ENCODE assay signal across 12 cellular contexts in the genomic region with DNA sequence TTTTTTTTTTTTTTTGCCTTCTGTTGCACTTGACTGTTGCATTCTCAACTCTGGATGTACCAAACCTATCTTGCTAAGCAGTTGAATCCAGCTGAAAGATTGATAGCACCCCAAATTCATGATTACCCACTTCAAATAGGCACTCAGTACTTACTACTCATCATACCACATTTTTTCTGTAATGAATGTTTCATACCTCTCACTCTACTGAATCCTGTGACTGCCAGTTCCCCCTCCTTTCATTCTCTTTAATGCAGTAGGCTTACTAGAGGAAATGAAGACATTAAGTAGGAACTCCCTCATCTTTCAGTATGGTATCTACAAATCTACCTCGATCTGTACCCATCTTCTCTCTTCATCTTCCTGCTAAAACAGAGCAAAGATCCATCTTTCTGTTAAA. TPM values are rescaled to one million over a fixed set of nuclear protein-coding genes. Genes with fewer than 3 reads are reported as not detected.
DNase-seq lines count a peak whose midpoint lies in the region; ATAC-seq and TF ChIP-seq lines count a peak whose summit lies in the region.
"Had no signal": no experiment of that assay in that cellular context is flagged by ENCODE, and none has a peak within 500 bp of the region (broad histone marks: within the 10 kb centered on the region; RNA-seq: fewer than 3 reads in every experiment).

No MANE protein-coding gene starts in this region.

- no peak for TF ChIP-seq CTCF in activated CD8-positive, alpha-beta T cell treated with anti-CD3 and anti-CD28 coated beads for 36 hours (IDR thresholded peaks at IDR 0.05)

- peaks cover 9% of the 10 kb centered on the region for H3K4me1 Mint-ChIP-seq in activated CD8-positive, alpha-beta T cell treated with anti-CD3 and anti-CD28 coated beads for 36 hours (ENCODE audit: low read depth)
- no peaks in the 10 kb centered on the region for H3K4me1 Mint-ChIP-seq in activated CD8-positive, alpha-beta T cell treated with anti-CD3 and anti-CD28 coated beads, Interleukin-2, amount 10 ng/mL, durations not matched to agents 7 days and 5 days (ENCODE audit: low read depth)
- H3K4me1 Mint-ChIP-seq in activated naive CD8-positive, alpha-beta T cell treated with anti-CD3 and anti-CD28 coated beads, Interleukin-2, amount 50 U/mL, for 24 hours: peaks cover 4% of the 10 kb centered on the region
- peaks cover 6% of the 10 kb centered on the region for H3K4me1 Mint-ChIP-seq in activated naive CD8-positive, alpha-beta T cell treated with anti-CD3 and anti-CD28 coated beads for 36 hours
- no peaks in the 10 kb centered on the region for H3K4me1 Mint-ChIP-seq in stimulated activated effector memory CD8-positive, alpha-beta T cell treated with anti-CD3 and anti-CD28 coated beads, Interleukin-12 subunit alpha, Interleukin-12 subunit beta, amount 100 ng/mL, for 72 hours

- POLR2A ChIA-PET in activated CD8-positive, alpha-beta T cell treated with anti-CD3 and anti-CD28 coated beads for 36 hours (lab: Charles Lee): no interaction called here
- POLR2A ChIA-PET in activated CD8-positive, alpha-beta T cell treated with anti-CD3 and anti-CD28 coated beads, Interleukin-2, amount 10 ng/mL, durations not matched to agents 7 days and 5 days (lab: Charles Lee): no interaction called here

- CTCF ChIA-PET in activated CD8-positive, alpha-beta T cell treated with anti-CD3 and anti-CD28 coated beads for 36 hours (lab: Charles Lee): interaction anchor here (1.3 kb wide), 1 partner anchor 78 kb away, joined by 3 read pairs; no protein-coding TSS in a partner anchor
- CTCF ChIA-PET in activated CD8-positive, alpha-beta T cell treated with anti-CD3 and anti-CD28 coated beads, Interleukin-2, amount 10 ng/mL, durations not matched to agents 7 days and 5 days (lab: Charles Lee): no interaction called here

- no peaks in the 10 kb centered on the region for H3K27me3 Mint-ChIP-seq in activated CD8-positive, alpha-beta T cell treated with anti-CD3 and anti-CD28 coated beads for 36 hours
- no peaks in the 10 kb centered on the region for H3K27me3 Mint-ChIP-seq in activated CD8-positive, alpha-beta T cell treated with anti-CD3 and anti-CD28 coated beads, Interleukin-2, amount 10 ng/mL, durations not matched to agents 7 days and 5 days (ENCODE audit: low read depth)
- no peaks in the 10 kb centered on the region for H3K27me3 Mint-ChIP-seq in activated naive CD8-positive, alpha-beta T cell treated with anti-CD3 and anti-CD28 coated beads, Interleukin-2, amount 50 U/mL, for 24 hours
- H3K27me3 Mint-ChIP-seq in activated naive CD8-positive, alpha-beta T cell treated with anti-CD3 and anti-CD28 coated beads for 36 hours: no peaks in the 10 kb centered on the region
- H3K27me3 Mint-ChIP-seq: CD4-positive, CD25-positive, alpha-beta regulatory T cell had no signal

- peaks cover 24% of the 10 kb centered on the region for H3K36me3 Mint-ChIP-seq in activated CD8-positive, alpha-beta T cell treated with anti-CD3 and anti-CD28 coated beads for 36 hours (ENCODE audit: low read depth)
- H3K36me3 Mint-ChIP-seq in activated CD8-positive, alpha-beta T cell treated with anti-CD3 and anti-CD28 coated beads, Interleukin-2, amount 10 ng/mL, durations not matched to agents 7 days and 5 days (ENCODE audit: low read depth): peaks cover 14% of the 10 kb centered on the region
- peaks cover 16% of the 10 kb centered on the region for H3K36me3 Mint-ChIP-seq in activated naive CD8-positive, alpha-beta T cell treated with anti-CD3 and anti-CD28 coated beads, Interleukin-2, amount 50 U/mL, for 24 hours (ENCODE audit: low read depth)
- peaks cover 6% of the 10 kb centered on the region for H3K36me3 Mint-ChIP-seq in activated naive CD8-positive, alpha-beta T cell treated with anti-CD3 and anti-CD28 coated beads for 36 hours
- peaks cover 22% of the 10 kb centered on the region for H3K36me3 Mint-ChIP-seq in stimulated activated effector memory CD8-positive, alpha-beta T cell treated with anti-CD3 and anti-CD28 coated beads, Interleukin-12 subunit alpha, Interleukin-12 subunit beta, amount 100 ng/mL, for 72 hours

- no peak overlapping the region for H3K27ac Mint-ChIP-seq in activated CD8-positive, alpha-beta T cell treated with anti-CD3 and anti-CD28 coated beads for 36 hours
- no peak overlapping the region for H3K27ac Mint-ChIP-seq in activated CD8-positive, alpha-beta T cell treated with anti-CD3 and anti-CD28 coated beads, Interleukin-2, amount 10 ng/mL, durations not matched to agents 7 days and 5 days
- no peak overlapping the region for H3K27ac Mint-ChIP-seq in activated naive CD8-positive, alpha-beta T cell treated with anti-CD3 and anti-CD28 coated beads, Interleukin-2, amount 50 U/mL, for 24 hours
- no peak overlapping the region for H3K27ac Mint-ChIP-seq in activated naive CD8-positive, alpha-beta T cell treated with anti-CD3 and anti-CD28 coated beads for 36 hours
- H3K27ac Mint-ChIP-seq in stimulated activated effector memory CD8-positive, alpha-beta T cell treated with anti-CD3 and anti-CD28 coated beads, Interleukin-12 subunit alpha, Interleukin-12 subunit beta, amount 100 ng/mL, for 72 hours: no peak overlapping the region
- H3K27ac Mint-ChIP-seq: CD4-positive, CD25-positive, alpha-beta regulatory T cell had no signal

- H3K4me3 Mint-ChIP-seq in activated CD8-positive, alpha-beta T cell treated with anti-CD3 and anti-CD28 coated beads for 36 hours: no peak overlapping the region
- no peak overlapping the region for H3K4me3 Mint-ChIP-seq in activated CD8-positive, alpha-beta T cell treated with anti-CD3 and anti-CD28 coated beads, Interleukin-2, amount 10 ng/mL, durations not matched to agents 7 days and 5 days
- no peak overlapping the region for H3K4me3 Mint-ChIP-seq in activated naive CD8-positive, alpha-beta T cell treated with anti-CD3 and anti-CD28 coated beads, Interleukin-2, amount 50 U/mL, for 24 hours
- H3K4me3 Mint-ChIP-seq in activated naive CD8-positive, alpha-beta T cell treated with anti-CD3 and anti-CD28 coated beads for 36 hours: no peak overlapping the region
- no peak overlapping the region for H3K4me3 Mint-ChIP-seq in stimulated activated effector memory CD8-positive, alpha-beta T cell treated with anti-CD3 and anti-CD28 coated beads, Interleukin-12 subunit alpha, Interleukin-12 subunit beta, amount 100 ng/mL, for 72 hours
- H3K4me3 Mint-ChIP-seq: CD4-positive, CD25-positive, alpha-beta regulatory T cell had no signal

- DNase-seq in activated CD8-positive, alpha-beta T cell treated with anti-CD3 and anti-CD28 coated beads for 36 hours: no peak
- DNase-seq in activated CD8-positive, alpha-beta T cell treated with anti-CD3 and anti-CD28 coated beads, Interleukin-2, amount 10 ng/mL, durations not matched to agents 7 days and 5 days: no peak
- no peak for DNase-seq in activated naive CD8-positive, alpha-beta T cell treated with anti-CD3 and anti-CD28 coated beads, Interleukin-2, amount 50 U/mL, for 24 hours
- no peak for DNase-seq in activated naive CD8-positive, alpha-beta T cell treated with anti-CD3 and anti-CD28 coated beads for 36 hours
- DNase-seq in stimulated activated effector memory CD8-positive, alpha-beta T cell treated with anti-CD3 and anti-CD28 coated beads, Interleukin-12 subunit alpha, Interleukin-12 subunit beta, amount 100 ng/mL, for 72 hours (ENCODE audit: low spot score in 2 of 2): no peak
- DNase-seq in NCI-H748 treated with DMSO at 0.1 percent for 48 hours (lab: John Stamatoyannopoulos, UW) (no peak), hippocampal formation (lab: John Stamatoyannopoulos, UW) (no peak)
- DNase-seq: ACHN; CD4-positive, CD25-positive, alpha-beta regulatory T cell; DMS53; GF-D8; GOT3 had no signal

- H3K9me3 Mint-ChIP-seq in activated CD8-positive, alpha-beta T cell treated with anti-CD3 and anti-CD28 coated beads for 36 hours: no peaks in the 10 kb centered on the region
- no peaks in the 10 kb centered on the region for H3K9me3 Mint-ChIP-seq in activated CD8-positive, alpha-beta T cell treated with anti-CD3 and anti-CD28 coated beads, Interleukin-2, amount 10 ng/mL, durations not matched to agents 7 days and 5 days (ENCODE audit: insufficient read depth)
- H3K9me3 Mint-ChIP-seq in activated naive CD8-positive, alpha-beta T cell treated with anti-CD3 and anti-CD28 coated beads, Interleukin-2, amount 50 U/mL, for 24 hours: no peaks in the 10 kb centered on the region
- no peaks in the 10 kb centered on the region for H3K9me3 Mint-ChIP-seq in activated naive CD8-positive, alpha-beta T cell treated with anti-CD3 and anti-CD28 coated beads for 36 hours
- H3K9me3 Mint-ChIP-seq in stimulated activated effector memory CD8-positive, alpha-beta T cell treated with anti-CD3 and anti-CD28 coated beads, Interleukin-12 subunit alpha, Interleukin-12 subunit beta, amount 100 ng/mL, for 72 hours: no peaks in the 10 kb centered on the region
- H3K9me3 Mint-ChIP-seq: CD4-positive, CD25-positive, alpha-beta regulatory T cell had no signal

- peak; percentile 75 for ATAC-seq in activated CD8-positive, alpha-beta T cell treated with anti-CD3 and anti-CD28 coated beads for 36 hours
- no peak for ATAC-seq in activated CD8-positive, alpha-beta T cell treated with anti-CD3 and anti-CD28 coated beads, Interleukin-2, amount 10 ng/mL, durations not matched to agents 7 days and 5 days
- peak; percentile 77 for ATAC-seq in activated naive CD8-positive, alpha-beta T cell treated with anti-CD3 and anti-CD28 coated beads, Interleukin-2, amount 50 U/mL, for 24 hours
- peak; percentile 90 for ATAC-seq in stimulated activated effector memory CD8-positive, alpha-beta T cell treated with anti-CD3 and anti-CD28 coated beads, Interleukin-12 subunit alpha, Interleukin-12 subunit beta, amount 100 ng/mL, for 72 hours

- intact Hi-C loops in activated CD8-positive, alpha-beta T cell treated with anti-CD3 and anti-CD28 coated beads for 36 hours (cut with micrococcal nuclease): no loop called here

RNA-seq across cellular contexts. Expression of gene INVS, which starts 6.8 kb away (rescaled TPM):
- total RNA-seq in activated CD8-positive, alpha-beta T cell treated with anti-CD3 and anti-CD28 coated beads for 36 hours: 10 to 100 TPM; 18.0 to 20.4 TPM
- 10 to 100 TPM; 19.8 to 21.8 TPM for total RNA-seq in activated CD8-positive, alpha-beta T cell treated with anti-CD3 and anti-CD28 coated beads, Interleukin-2, amount 10 ng/mL, durations not matched to agents 7 days and 5 days
- 10 to 100 TPM; 16.4 to 16.8 TPM for total RNA-seq in activated naive CD8-positive, alpha-beta T cell treated with anti-CD3 and anti-CD28 coated beads for 36 hours

RNA-seq across cellular contexts. Expression of gene ERP44, which starts 7.1 kb away (rescaled TPM):
- total RNA-seq in activated CD8-positive, alpha-beta T cell treated with anti-CD3 and anti-CD28 coated beads for 36 hours: 10 to 100 TPM; 10.2 to 11.1 TPM
- 10 to 100 TPM; 15.7 to 15.8 TPM for total RNA-seq in activated CD8-positive, alpha-beta T cell treated with anti-CD3 and anti-CD28 coated beads, Interleukin-2, amount 10 ng/mL, durations not matched to agents 7 days and 5 days
- total RNA-seq in activated naive CD8-positive, alpha-beta T cell treated with anti-CD3 and anti-CD28 coated beads for 36 hours: 10 to 100 TPM; 11.4 to 11.6 TPM
